8 cellular contexts compared by ENCODE assay signal in the genomic region with DNA sequence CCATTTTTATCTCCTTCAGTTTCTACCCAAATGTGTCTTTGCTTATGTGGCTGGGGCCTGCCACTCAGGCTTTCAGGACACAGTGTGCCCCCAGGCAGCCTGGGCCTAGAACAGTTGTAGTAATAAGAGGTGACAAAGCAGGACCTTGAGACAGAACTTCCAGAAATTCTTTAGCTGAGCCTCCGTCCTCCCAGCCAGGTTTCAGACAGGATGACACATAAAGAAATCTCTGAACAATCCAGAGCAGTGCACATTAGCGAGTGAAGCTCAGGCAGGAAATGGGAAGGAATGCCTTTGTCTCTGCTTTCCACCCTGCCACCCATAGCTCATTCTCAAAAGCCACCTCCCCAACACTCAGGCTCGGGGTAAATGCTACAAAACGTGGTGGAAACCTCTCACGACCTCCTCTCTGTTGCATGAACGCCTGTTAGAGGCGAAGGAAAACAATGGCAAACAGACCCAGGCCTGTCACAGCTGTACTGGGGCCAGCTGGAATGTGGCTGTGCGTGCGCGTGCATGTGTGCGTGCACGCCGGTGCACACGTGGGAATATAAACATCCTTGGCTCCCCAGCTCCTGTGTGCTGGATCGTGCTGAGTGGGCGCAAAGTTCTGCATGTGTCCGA.
DNase-seq lines count a peak whose midpoint lies in the region; ATAC-seq, FAIRE-seq and TF ChIP-seq lines count a peak whose summit lies in the region.

No MANE protein-coding gene starts in this region.

- peak overlapping the region; percentile 18 for H3K27ac ChIP-seq in mesenchymal stem cell (ENCODE audit: low read length, poor library complexity, severe bottlenecking)

- no peak overlapping the region for H3K23ac ChIP-seq in mesenchymal stem cell (ENCODE audit: low read length in 2 of 2)

- no peak overlapping the region for H3K4me2 ChIP-seq in mesenchymal stem cell (ENCODE audit: low read length, poor library complexity, severe bottlenecking)

- FAIRE-seq in H54 (lab: Jason Lieb, UNC), result no peak

- H3K27ac Mint-ChIP-seq in activated naive CD4-positive, alpha-beta T cell treated with anti-CD3 and anti-CD28 coated beads, Interleukin-2, amount 50 U/mL, for 72 hours, result no peak overlapping the region

- peak overlapping the region; percentile 94 for H4K8ac ChIP-seq in mesenchymal stem cell (ENCODE audit: low read length)

- H3K14ac ChIP-seq in mesenchymal stem cell (ENCODE audit: low read length in 2 of 2), result peak overlapping the region in 1 of 2 experiments; percentile 75

- no peaks in the 10 kb centered on the region for H3K36me3 Mint-ChIP-seq in activated naive CD4-positive, alpha-beta T cell treated with anti-CD3 and anti-CD28 coated beads, Interleukin-2, amount 50 U/mL, for 72 hours

- H3K4ac ChIP-seq in mesenchymal stem cell (ENCODE audit: low read depth in 1 of 2, low read length in 2 of 2), result peak overlapping the region; percentile 75 to 82

- H3K9me3 ChIP-seq in mesenchymal stem cell (ENCODE audit: control insufficient read depth, low read length), result no peaks in the 10 kb centered on the region

- POLR2A ChIA-PET in BJ (lab: Charles Lee), result interaction anchor here (0.6 to 0.7 kb wide), 3 partner anchors 22 to 319 kb away, joined by 3 to 5 read pairs (median 4); no protein-coding TSS in a partner anchor

- H2BK15ac ChIP-seq in mesenchymal stem cell (ENCODE audit: low read depth, poor library complexity, severe bottlenecking), result peak overlapping the region; percentile 61

- H3K36me3 ChIP-seq in BJ (ENCODE audit: control insufficient read depth, insufficient read depth, low read length), result no peaks in the 10 kb centered on the region
- H3K36me3 ChIP-seq in mesenchymal stem cell (ENCODE audit: control insufficient read depth in 1 of 2, insufficient read depth in 2 of 2, low read depth in 1 of 2, low read length in 2 of 2), result no peaks in the 10 kb centered on the region

- H3K79me1 ChIP-seq in mesenchymal stem cell (replicated peaks; ENCODE audit: low read length, poor library complexity, severe bottlenecking), result no peaks in the 10 kb centered on the region

- H3K27me3 ChIP-seq in BJ (ENCODE audit: control insufficient read depth, insufficient read depth, low read length) (no peaks in the 10 kb centered on the region), mesenchymal stem cell (ENCODE audit: control insufficient read depth in 1 of 2, insufficient read depth in 1 of 2, low read length in 2 of 2) (no peaks in the 10 kb centered on the region)

- peaks cover 11% of the 10 kb centered on the region for H3K4me1 ChIP-seq in mesenchymal stem cell (ENCODE audit: control insufficient read depth, insufficient read depth, low read depth, low read length)

- H3K9ac ChIP-seq in mesenchymal stem cell (ENCODE audit: low read length), result peak overlapping the region; percentile 53

- peak; percentile 33 to 34 for ATAC-seq in activated naive CD4-positive, alpha-beta T cell treated with anti-CD3 and anti-CD28 coated beads, Interleukin-2, amount 50 U/mL, for 72 hours

- H2AFZ ChIP-seq in mesenchymal stem cell (ENCODE audit: low read depth, low read length), result peak overlapping the region; percentile 33

- no peak for TF ChIP-seq POLR2A in H54 (IDR thresholded peaks at IDR 0.05; ENCODE audit: low read depth, low read length)

- peak overlapping the region; percentile 94 for H4K91ac ChIP-seq in mesenchymal stem cell (ENCODE audit: low read length)

- H2BK5ac ChIP-seq in mesenchymal stem cell (ENCODE audit: low read depth, low read length, poor library complexity, severe bottlenecking), result no peak overlapping the region

- WGBS in mesenchymal stem cell, result 56% methylated on average over 17 of the region's 17 CpGs

- H2AK5ac ChIP-seq in mesenchymal stem cell (ENCODE audit: low read length, severe bottlenecking), result peak overlapping the region; percentile 8

- H2BK12ac ChIP-seq in mesenchymal stem cell (ENCODE audit: low read length in 2 of 2), result peak overlapping the region; percentile 89 to 90

- DNase-seq in BJ (ENCODE audit: low read depth) (peak; percentile 37), H54 (ENCODE audit: insufficient read length, low spot score) (peak; percentile 17), mesenchymal stem cell (peak; percentile 56), NCI-H1417 (lab: John Stamatoyannopoulos, UW) (no peak), NCI-H2171 treated with DMSO at 0.1 percent for 48 hours (lab: John Stamatoyannopoulos, UW) (no peak), T-helper 2 cell (no peak), DMS153 treated with DMSO at 0.1 percent for 48 hours (lab: John Stamatoyannopoulos, UW; ENCODE audit: unreplicated experiment) (no peak)
- no peak for DNase-seq in activated naive CD4-positive, alpha-beta T cell treated with anti-CD3 and anti-CD28 coated beads, Interleukin-2, amount 50 U/mL, for 72 hours (ENCODE audit: low spot score in 2 of 2)

- H3K18ac ChIP-seq in mesenchymal stem cell (ENCODE audit: low read depth in 1 of 2, low read length in 2 of 2), result peak overlapping the region; percentile 94 to 97

- no peak overlapping the region for H3K4me3 ChIP-seq in BJ (ENCODE audit: low read depth, low read length)
- no peak overlapping the region for H3K4me3 ChIP-seq in mesenchymal stem cell (ENCODE audit: insufficient read depth in 1 of 2, low read depth in 1 of 2, low read length in 2 of 2)

- TF ChIP-seq CTCF in BJ (IDR thresholded peaks at IDR 0.05; ENCODE audit: insufficient read depth, low read depth, low read length), result no peak

- H3K9me3 Mint-ChIP-seq in activated naive CD4-positive, alpha-beta T cell treated with anti-CD3 and anti-CD28 coated beads, Interleukin-2, amount 50 U/mL, for 72 hours, result no peaks in the 10 kb centered on the region

- CTCF ChIA-PET in BJ (lab: Yijun Ruan, JAX), result interaction anchor here (0.8 to 1.5 kb wide), 4 partner anchors 11 to 28 kb away, joined by 3 to 4 read pairs (median 3); no protein-coding TSS in a partner anchor

- H2BK120ac ChIP-seq in mesenchymal stem cell (ENCODE audit: low read depth, low read length), result peak overlapping the region; percentile 19

Comparison
In these comparisons a context has a peak if more than half of its experiments do, and no peak if none do; other contexts are left out.
1. DNase-seq: peak in BJ (single experiment), H54 (single experiment) and mesenchymal stem cell (single experiment); none in activated naive CD4-positive, alpha-beta T cell treated with anti-CD3 and anti-CD28 coated beads, Interleukin-2, amount 50 U/mL, for 72 hours (0 of 2), NCI-H1417 (0 of 3), NCI-H2171 treated with DMSO at 0.1 percent for 48 hours (single experiment), T-helper 2 cell (0 of 5) and DMS153 treated with DMSO at 0.1 percent for 48 hours (single experiment).